ENCODE assay signal across 1 cellular context in genomic region chr7:55426676-55427075, GRCh38.
TF ChIP-seq lines count a peak whose summit lies in the region.

No MANE protein-coding gene starts in this region.

TF ChIP-seq in GM23338, 12 proteins besides CTCF, POLR2A, EP300 and RAD21 (continued from another document):
- no peak for TF ChIP-seq ZNF462 (CRISPR knock-in tag; IDR thresholded peaks at IDR 0.05)
- TF ChIP-seq POLR2AphosphoS5 (IDR thresholded peaks at IDR 0.05; ENCODE audit: low read depth) = no peak
- TF ChIP-seq ZNF114 (CRISPR knock-in tag; IDR thresholded peaks at IDR 0.05) = no peak
